In the genomic region with DNA sequence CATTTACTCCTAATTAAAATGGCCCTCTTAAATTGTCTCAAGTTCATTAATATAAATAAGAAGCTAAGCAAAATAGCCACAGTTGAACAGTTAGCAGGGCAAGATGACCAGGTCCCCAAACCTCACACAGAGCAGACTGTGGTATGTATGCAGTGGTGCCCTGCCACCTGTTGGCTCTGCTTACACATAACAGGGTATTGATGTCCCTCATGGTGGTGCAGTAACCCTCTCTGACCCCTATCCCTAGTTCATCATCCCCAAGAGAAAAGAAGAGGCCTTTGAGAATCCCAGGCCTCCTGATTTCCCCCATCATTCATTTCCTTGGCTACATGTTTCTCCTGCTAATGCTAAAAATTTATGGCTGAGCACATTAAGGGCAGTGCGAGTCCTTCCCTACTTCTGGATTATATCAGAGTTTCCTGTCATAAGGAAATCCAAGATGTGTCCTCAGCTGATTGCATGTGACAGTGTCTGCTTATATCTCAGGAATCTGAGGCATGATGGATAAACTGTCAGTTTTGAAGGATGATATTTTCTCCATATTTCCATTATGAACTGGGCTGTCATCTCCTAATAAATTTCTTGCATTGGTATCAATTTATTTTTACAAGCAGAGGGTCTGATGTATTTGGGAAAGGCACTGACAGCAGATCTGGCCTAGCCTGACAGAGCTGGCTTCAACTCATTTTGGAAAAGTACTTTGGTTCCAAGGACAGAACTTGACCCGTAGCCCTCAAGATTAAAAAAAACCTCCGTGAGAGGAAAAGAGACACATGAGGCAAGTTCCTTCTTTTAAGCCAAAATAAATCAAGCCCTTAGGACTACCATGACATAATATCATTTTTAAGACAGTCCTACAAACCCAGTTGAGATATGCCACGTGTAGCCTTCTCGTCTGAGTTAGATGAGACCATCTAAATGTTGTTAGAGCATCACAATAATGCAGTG, we compare ENCODE assay signal across 9 cellular contexts.
DNase-seq lines count a peak whose midpoint lies in the region; TF ChIP-seq lines count a peak whose summit lies in the region.
"Had no signal": no experiment of that assay in that cellular context is flagged by ENCODE, and none has a peak within 500 bp of the region (broad histone marks: within the 10 kb centered on the region; RNA-seq: fewer than 3 reads in every experiment).

No MANE protein-coding gene starts in this region.

- peaks cover 0 to 59% (median 37%) of the 10 kb centered on the region in 4 donors for H3K4me1 ChIP-seq in tibial artery

- H3K4me1 Mint-ChIP-seq in HFFc6 (ENCODE audit: low read depth): peaks cover 35% of the 10 kb centered on the region
- H3K4me1 Mint-ChIP-seq: activated naive CD4-positive, alpha-beta T cell treated with anti-CD3 and anti-CD28 coated beads, Interleukin-2, amount 50 U/mL, for 24 hours had no signal

- no peaks in the 10 kb centered on the region for H3K9me3 ChIP-seq in tibial artery

- DNase-seq in SIG-M5 treated with dmso at 0.1 percent for 504 hours (lab: John Stamatoyannopoulos, UW; ENCODE audit: unreplicated experiment): peak; percentile 41
- DNase-seq in SIG-M5 (lab: John Stamatoyannopoulos, UW): no peak
- peak; percentile 25 for DNase-seq in HFFc6
- peak; percentile 62 for DNase-seq in NOMO-1 treated with DMSO at 0.1 percent for 48 hours (lab: John Stamatoyannopoulos, UW; ENCODE audit: unreplicated experiment)
- DNase-seq in fibroblast of the aortic adventitia (ENCODE audit: low read depth): peak; percentile 51
- peak; percentile 37 to 72 for DNase-seq in tibial artery
- DNase-seq in activated naive CD4-positive, alpha-beta T cell treated with Interleukin-2 at 50 U/mL for 16 hours: no peak
- DNase-seq in activated T-cell treated with anti-CD3 and anti-CD28 coated beads, Interleukin-2, amount 50 U/mL, for 1 hour: no peak

- H3K4me3 ChIP-seq in fibroblast of the aortic adventitia (ENCODE audit: low read depth, low read length) (no peak overlapping the region), tibial artery (no peak overlapping the region)

- TF ChIP-seq CTCF in HFFc6 (IDR thresholded peaks at IDR 0.05): peak; percentile 72
- peak; percentile 32 for TF ChIP-seq CTCF in fibroblast of the aortic adventitia (IDR thresholded peaks at IDR 0.05; ENCODE audit: insufficient read depth, low read length)
- TF ChIP-seq CTCF in tibial artery (IDR thresholded peaks at IDR 0.05): peak in 1 of 2 experiments; percentile 21

- peaks cover 2% of the 10 kb centered on the region; the same call in 1 of the 2 replicates for H3K27me3 Mint-ChIP-seq in HFFc6 (ENCODE audit: insufficient read depth)

- H3K4me3 Mint-ChIP-seq in HFFc6: no peak overlapping the region
- H3K4me3 Mint-ChIP-seq: activated naive CD4-positive, alpha-beta T cell treated with anti-CD3 and anti-CD28 coated beads, Interleukin-2, amount 50 U/mL, for 24 hours had no signal

- H3K27me3 ChIP-seq in tibial artery: no peaks in the 10 kb centered on the region

- H3K27ac ChIP-seq in tibial artery: peak overlapping the region; percentile 49 to 73

- peaks cover 4% of the 10 kb centered on the region; the same call in 1 of the 2 replicates for H3K9me3 Mint-ChIP-seq in HFFc6
- H3K9me3 Mint-ChIP-seq: activated naive CD4-positive, alpha-beta T cell treated with anti-CD3 and anti-CD28 coated beads, Interleukin-2, amount 50 U/mL, for 24 hours had no signal

- peaks cover 7% of the 10 kb centered on the region for H3K36me3 Mint-ChIP-seq in HFFc6 (ENCODE audit: low read depth)
- H3K36me3 Mint-ChIP-seq: activated naive CD4-positive, alpha-beta T cell treated with anti-CD3 and anti-CD28 coated beads, Interleukin-2, amount 50 U/mL, for 24 hours had no signal

- H3K36me3 ChIP-seq in tibial artery: no peaks in the 10 kb centered on the region

- H3K27ac Mint-ChIP-seq in HFFc6: no peak overlapping the region
- H3K27ac Mint-ChIP-seq: activated naive CD4-positive, alpha-beta T cell treated with anti-CD3 and anti-CD28 coated beads, Interleukin-2, amount 50 U/mL, for 24 hours had no signal

- intact Hi-C loops in tibial artery (cut with DNase I; ENCODE audit: low total_unique reads): loop anchor here (10.0 kb wide), 1 partner anchor 83 kb away; no protein-coding TSS in a partner anchor

Comparison
In these comparisons a context has a peak if more than half of its experiments do, and no peak if none do; other contexts are left out.
1. DNase-seq: peak in SIG-M5 treated with dmso at 0.1 percent for 504 hours (single experiment), HFFc6 (single experiment), NOMO-1 treated with DMSO at 0.1 percent for 48 hours (single experiment), fibroblast of the aortic adventitia (single experiment) and tibial artery (2 of 2); none in SIG-M5 (single experiment), activated naive CD4-positive, alpha-beta T cell treated with Interleukin-2 at 50 U/mL for 16 hours (single experiment) and activated T-cell treated with anti-CD3 and anti-CD28 coated beads, Interleukin-2, amount 50 U/mL, for 1 hour (single experiment).